In genomic region chr19:15292847-15293582, GRCh38 we compare ENCODE assay signal across 8 cellular contexts. TPM values are rescaled to one million over a fixed set of nuclear protein-coding genes. Genes with fewer than 3 reads are reported as not detected.
DNase-seq lines count a peak whose midpoint lies in the region; ATAC-seq and TF ChIP-seq lines count a peak whose summit lies in the region.

No MANE protein-coding gene starts in this region.

- no peaks in the 10 kb centered on the region for H3K27me3 Mint-ChIP-seq in activated naive CD4-positive, alpha-beta T cell treated with anti-CD3 and anti-CD28 coated beads for 36 hours (ENCODE audit: low read depth)
- H3K27me3 Mint-ChIP-seq in T-helper 17 cell = no peaks in the 10 kb centered on the region

- no peaks in the 10 kb centered on the region for H3K9me3 Mint-ChIP-seq in activated naive CD4-positive, alpha-beta T cell treated with anti-CD3 and anti-CD28 coated beads for 36 hours

- peaks cover 99% of the 10 kb centered on the region for H3K4me1 Mint-ChIP-seq in activated naive CD4-positive, alpha-beta T cell treated with anti-CD3 and anti-CD28 coated beads for 36 hours (ENCODE audit: low read depth)
- peaks cover 85% of the 10 kb centered on the region for H3K4me1 Mint-ChIP-seq in T-helper 17 cell

- peak overlapping the region; percentile 91 for H3K27ac Mint-ChIP-seq in activated naive CD4-positive, alpha-beta T cell treated with anti-CD3 and anti-CD28 coated beads for 36 hours
- peak overlapping the region; percentile 89 for H3K27ac Mint-ChIP-seq in T-helper 17 cell

- peak overlapping the region; percentile 32 to 57 (median 52) for H3K27ac ChIP-seq in transverse colon

- peak overlapping the region; percentile 43 for H3K4me3 Mint-ChIP-seq in activated naive CD4-positive, alpha-beta T cell treated with anti-CD3 and anti-CD28 coated beads for 36 hours
- H3K4me3 Mint-ChIP-seq in T-helper 17 cell = peak overlapping the region; percentile 81

- H3K36me3 ChIP-seq in transverse colon = no peaks in the 10 kb centered on the region

- H3K27me3 ChIP-seq in transverse colon = no peaks in the 10 kb centered on the region

- no peak for TF ChIP-seq POLR2A in transverse colon (IDR thresholded peaks at IDR 0.05)

- ATAC-seq in T-helper 17 cell (peak; percentile 18), left ventricle myocardium superior (peak; percentile 57), GM21447 (IDR thresholded peaks at IDR 0.05; ENCODE audit: unreplicated experiment) (no peak)

- no peak for TF ChIP-seq EP300 in transverse colon (IDR thresholded peaks at IDR 0.05; ENCODE audit: low read depth)

- WGBS in transverse colon (ENCODE audit: low coverage in 1 of 2), 2 donors = 37 to 51% methylated on average over 6 to 11 of the region's 11 CpGs

- in situ Hi-C loops in transverse colon (cut with MboI; ENCODE audit: low pct_ligation_motif_present in 1 of 4, low pct_unique_long_range_greater_than_20kb in 1 of 4, low sequenced_read_pairs in 3 of 4) = no loop called here
- in situ Hi-C loops in GM13977 (cut with MboI; ENCODE audit: low pct_unique_long_range_greater_than_20kb, low sequenced_read_pairs, unreplicated experiment) = no loop called here

- intact Hi-C loops in activated naive CD4-positive, alpha-beta T cell treated with anti-CD3 and anti-CD28 coated beads for 36 hours (cut with micrococcal nuclease) = loop anchor here (1.0 to 2.0 kb wide), 2 partner anchors 8 to 14 kb away; no protein-coding TSS in a partner anchor
- intact Hi-C loops in left ventricle myocardium superior (cut with micrococcal nuclease) = no loop called here
- intact Hi-C loops in transverse colon (cut with DNase I; ENCODE audit: low total_unique reads) = no loop called here

- H3K4me3 ChIP-seq in transverse colon = no peak overlapping the region

- no peaks in the 10 kb centered on the region for H3K9me3 ChIP-seq in T-helper 17 cell (ENCODE audit: control insufficient read depth, low read length, poor library complexity, severe bottlenecking)
- H3K9me3 ChIP-seq in transverse colon = no peaks in the 10 kb centered on the region

- no peak for DNase-seq in activated naive CD4-positive, alpha-beta T cell treated with anti-CD3 and anti-CD28 coated beads for 36 hours
- no peak for DNase-seq in activated naive CD4-positive, alpha-beta T cell treated with anti-CD3 and anti-CD28 coated beads, Interleukin-2, amount 50 U/mL, for 16 hours
- DNase-seq in T-helper 17 cell (no peak), left ventricle myocardium superior (peak; percentile 47), transverse colon (no peak), GM13977 (ENCODE audit: low spot score) (no peak)
- no peak for DNase-seq in stimulated activated naive CD4-positive, alpha-beta T cell treated with Interleukin-2 at 50 U/mL for 16 hours (lab: John Stamatoyannopoulos, UW)

- peaks cover 70 to 97% (median 74%) of the 10 kb centered on the region in 4 donors for H3K4me1 ChIP-seq in transverse colon

- TF ChIP-seq CTCF in transverse colon (IDR thresholded peaks at IDR 0.05) = no peak
- no peak for TF ChIP-seq CTCF in GM13977 (IDR thresholded peaks at IDR 0.05; ENCODE audit: extremely low read depth, insufficient read depth, missing control alignments)

- peaks cover 18% of the 10 kb centered on the region for H3K36me3 Mint-ChIP-seq in activated naive CD4-positive, alpha-beta T cell treated with anti-CD3 and anti-CD28 coated beads for 36 hours (ENCODE audit: low read depth)
- H3K36me3 Mint-ChIP-seq in T-helper 17 cell (ENCODE audit: low read depth) = no peaks in the 10 kb centered on the region

- CTCF ChIA-PET in activated naive CD4-positive, alpha-beta T cell treated with anti-CD3 and anti-CD28 coated beads for 36 hours (lab: Charles Lee) = interaction anchor here (0.7 to 1.5 kb wide), 4 partner anchors 29 to 264 kb away, joined by 3 to 4 read pairs (median 4); partner anchors contain the start of gene AKAP8

RNA-seq across cellular contexts. Expression of gene BRD4, which starts 39.3 kb away (rescaled TPM):
- total RNA-seq in activated naive CD4-positive, alpha-beta T cell treated with anti-CD3 and anti-CD28 coated beads for 36 hours = 100 to 1,000 TPM; 109 to 111 TPM
- total RNA-seq in T-helper 17 cell (100 to 1,000 TPM; 120 to 123 TPM), left ventricle myocardium superior (67.4 TPM), transverse colon (10 to 100 TPM; 39.5 to 87.9 (median 61.2) TPM)
